ENCODE assay signal across 16 cellular contexts in the genomic region with DNA sequence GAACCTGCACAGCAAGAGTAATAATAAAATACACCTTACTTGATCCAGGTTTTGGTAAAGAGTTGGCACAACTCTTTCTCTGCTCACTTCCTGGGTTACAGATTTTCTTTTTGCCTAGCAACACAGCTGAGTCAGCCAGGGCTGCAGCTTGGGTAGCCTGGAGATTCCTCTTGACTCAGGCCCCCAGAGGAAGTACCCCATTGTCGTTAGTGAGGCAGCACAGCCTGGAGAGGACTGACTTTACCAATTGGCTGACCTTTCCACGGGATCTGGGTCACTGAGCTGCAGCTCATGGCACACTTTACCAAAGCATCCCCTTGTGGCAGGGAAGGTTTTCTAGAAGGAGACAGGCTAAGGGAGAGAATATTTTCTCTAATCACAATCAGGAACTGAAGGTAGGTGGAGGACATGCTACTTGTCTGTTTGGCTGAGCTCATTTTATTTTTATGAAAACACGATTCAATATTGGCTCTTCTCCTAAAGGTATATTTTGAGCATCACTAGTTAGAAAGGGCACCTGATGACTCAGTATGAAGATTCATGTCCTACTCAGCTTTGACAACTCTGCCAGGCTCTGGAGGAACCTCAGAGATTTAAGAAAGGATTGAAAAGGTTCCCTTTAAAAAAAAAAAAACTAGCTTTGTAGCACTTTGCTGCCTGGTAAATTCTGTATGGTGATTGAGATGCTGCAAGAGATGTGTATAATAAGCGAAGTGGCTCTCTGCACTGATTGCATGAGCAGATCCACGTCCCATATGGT.
DNase-seq lines count a peak whose midpoint lies in the region; ATAC-seq, FAIRE-seq and TF ChIP-seq lines count a peak whose summit lies in the region.
"Had no signal": no experiment of that assay in that cellular context is flagged by ENCODE, and none has a peak within 500 bp of the region (broad histone marks: within the 10 kb centered on the region; RNA-seq: fewer than 3 reads in every experiment).

No MANE protein-coding gene starts in this region.

- H3K27me3 ChIP-seq in astrocyte (ENCODE audit: insufficient read depth, low read length) (no peaks in the 10 kb centered on the region), psoas muscle (ENCODE audit: insufficient read depth in 3 of 3, low read length in 2 of 3) (peaks cover 0 to 12% (median 3%) of the 10 kb centered on the region in 3 donors)
- H3K27me3 ChIP-seq: testis had no signal

- H3K27ac Mint-ChIP-seq in astrocyte (ENCODE audit: unreplicated experiment): no peak overlapping the region
- H3K27ac Mint-ChIP-seq: activated naive CD4-positive, alpha-beta T cell treated with anti-CD3 and anti-CD28 coated beads, Interleukin-2, amount 50 U/mL, for 72 hours had no signal

- H3K4me3 ChIP-seq in astrocyte (ENCODE audit: insufficient read depth, low read depth, low read length) (no peak overlapping the region), psoas muscle (no peak overlapping the region)
- H3K4me3 ChIP-seq: lung, testis had no signal

- H3K36me3 Mint-ChIP-seq in astrocyte (ENCODE audit: low read depth, unreplicated experiment): no peaks in the 10 kb centered on the region
- H3K36me3 Mint-ChIP-seq: activated naive CD4-positive, alpha-beta T cell treated with anti-CD3 and anti-CD28 coated beads, Interleukin-2, amount 50 U/mL, for 72 hours had no signal

- no peak overlapping the region for H3K4me3 Mint-ChIP-seq in astrocyte (ENCODE audit: unreplicated experiment)

- no peak overlapping the region for H2AFZ ChIP-seq in astrocyte (ENCODE audit: low read depth, low read length)

- no peak overlapping the region for H3K27ac ChIP-seq in astrocyte (ENCODE audit: low read depth, low read length)
- H3K27ac ChIP-seq in psoas muscle: no peak overlapping the region
- H3K27ac ChIP-seq: neutrophil, testis had no signal

- FAIRE-seq in astrocyte (lab: Jason Lieb, UNC): no peak
- FAIRE-seq: small intestine had no signal

- no peak overlapping the region for H3K9ac ChIP-seq in astrocyte (ENCODE audit: low read length)

- no peak for TF ChIP-seq CTCF in astrocyte (IDR thresholded peaks at IDR 0.05; ENCODE audit: insufficient read depth, low read depth, low read length)
- no peak for TF ChIP-seq CTCF in psoas muscle (IDR thresholded peaks at IDR 0.05)

- no peaks in the 10 kb centered on the region for H3K79me2 ChIP-seq in astrocyte (ENCODE audit: insufficient read depth, low read length)

- ATAC-seq in left ventricle myocardium superior: peak; percentile 33
- no peak for ATAC-seq in Right ventricle myocardium inferior
- ATAC-seq in GM18907 (IDR thresholded peaks at IDR 0.05; ENCODE audit: unreplicated experiment): no peak
- ATAC-seq in HG02571 (IDR thresholded peaks at IDR 0.05; ENCODE audit: unreplicated experiment): no peak
- ATAC-seq in psoas muscle: no peak
- no peak for ATAC-seq in GM21717 (IDR thresholded peaks at IDR 0.05; ENCODE audit: unreplicated experiment)
- ATAC-seq: activated naive CD4-positive, alpha-beta T cell treated with anti-CD3 and anti-CD28 coated beads, Interleukin-2, amount 50 U/mL, for 72 hours had no signal

- peak overlapping the region; percentile 30 for H3K4me2 ChIP-seq in astrocyte (ENCODE audit: low read length)

- H3K9me3 ChIP-seq in astrocyte (ENCODE audit: insufficient read depth, low read depth, low read length) (no peaks in the 10 kb centered on the region), psoas muscle (no peaks in the 10 kb centered on the region)
- H3K9me3 ChIP-seq: neutrophil, testis had no signal

- no peaks in the 10 kb centered on the region for H4K20me1 ChIP-seq in astrocyte (ENCODE audit: insufficient read depth, low read length)

- H3K27me3 Mint-ChIP-seq in astrocyte (ENCODE audit: low read depth, unreplicated experiment): peaks cover 10% of the 10 kb centered on the region

- DNase-seq in left ventricle myocardium superior: no peak
- no peak for DNase-seq in Right ventricle myocardium inferior (ENCODE audit: missing footprints)
- DNase-seq in astrocyte (ENCODE audit: low read depth): peak; percentile 16
- DNase-seq in kidney glomerular epithelial cell (lab: John Stamatoyannopoulos, UW): peak; percentile 64
- no peak for DNase-seq in psoas muscle
- DNase-seq: cerebellar nuclear complex; MM.1S; NK-92 treated with Interleukin-12 subunit alpha and Interleukin-12 subunit beta, amount 100 ng/mL, for 24 hours; small intestine; testis had no signal

- intact Hi-C loops in left ventricle myocardium superior (cut with micrococcal nuclease) (no loop called here), Right ventricle myocardium inferior (cut with DNase I) (no loop called here), psoas muscle (cut with DNase I) (no loop called here)

- H3K4me1 Mint-ChIP-seq in astrocyte (ENCODE audit: low read depth, unreplicated experiment): peaks cover 10% of the 10 kb centered on the region

- H3K36me3 ChIP-seq in astrocyte (ENCODE audit: insufficient read depth, low read length): no peaks in the 10 kb centered on the region
- H3K36me3 ChIP-seq in psoas muscle (ENCODE audit: insufficient read depth in 1 of 2, low read depth in 1 of 2): no peaks in the 10 kb centered on the region
- H3K36me3 ChIP-seq: neutrophil had no signal

- H3K4me1 ChIP-seq in astrocyte (ENCODE audit: insufficient read depth, low read length) (peaks cover 15% of the 10 kb centered on the region), psoas muscle (no peaks in the 10 kb centered on the region)

- 43 to 50% (median 44%) methylated on average over 5 of the region's 5 CpGs for WGBS in psoas muscle, 3 donors

- H3K9me3 Mint-ChIP-seq in astrocyte (ENCODE audit: unreplicated experiment): no peaks in the 10 kb centered on the region
- H3K9me3 Mint-ChIP-seq: activated naive CD4-positive, alpha-beta T cell treated with anti-CD3 and anti-CD28 coated beads, Interleukin-2, amount 50 U/mL, for 72 hours had no signal

Comparison
In these comparisons a context has a peak if more than half of its experiments do, and no peak if none do; other contexts are left out.
1. DNase-seq: peak in astrocyte (single experiment) and kidney glomerular epithelial cell (single experiment); none in left ventricle myocardium superior (single experiment), Right ventricle myocardium inferior (single experiment) and psoas muscle (0 of 2).